30 cellular contexts compared by ENCODE assay signal in genomic region chr12:63298386-63298930, GRCh38.
"Had no signal": no experiment of that assay in that cellular context is flagged by ENCODE, and none has a peak within 500 bp of the region (broad histone marks: within the 10 kb centered on the region; RNA-seq: fewer than 3 reads in every experiment).

No MANE protein-coding gene starts in this region.

- H3K4me1 Mint-ChIP-seq: activated CD4-positive, alpha-beta memory T cell treated with anti-CD3 and anti-CD28 coated beads, Interleukin-2, amount 10 ng/mL, durations not matched to agents 7 days and 5 days; activated CD4-positive, alpha-beta T cell treated with anti-CD3 and anti-CD28 coated beads, Interleukin-2, amount 10 ng/mL, durations not matched to agents 24 days and 14 days; brain; naive B cell; stimulated activated memory B cell treated with anti-CD40 and anti-IgM and Interleukin-4, amounts not matched to agents 10 μg/mL and 1 μg/mL and 100 μg/mL, for 72 hours had no signal

- H3K4me3 ChIP-seq: ascending aorta, cardiac muscle cell, colonic mucosa, esophagus muscularis mucosa, pancreas, prostate gland, sigmoid colon, upper lobe of left lung, vagina had no signal

- H3K27me3 ChIP-seq: ascending aorta, cardiac muscle cell, colonic mucosa, esophagus muscularis mucosa, pancreas, sigmoid colon, upper lobe of left lung, vagina had no signal

- H3K4me3 Mint-ChIP-seq: activated CD4-positive, alpha-beta memory T cell treated with anti-CD3 and anti-CD28 coated beads, Interleukin-2, amount 10 ng/mL, durations not matched to agents 7 days and 5 days; activated CD4-positive, alpha-beta T cell treated with anti-CD3 and anti-CD28 coated beads, Interleukin-2, amount 10 ng/mL, durations not matched to agents 24 days and 14 days; activated naive CD8-positive, alpha-beta T cell treated with anti-CD3 and anti-CD28 coated beads for 36 hours; activated T-cell treated with anti-CD3 and anti-CD28 coated beads, Interleukin-2, amount 50 U/mL, for 4 hours; brain; mesothelial cell of epicardium; naive B cell; stimulated activated memory B cell treated with anti-CD40 and anti-IgM and Interleukin-4, amounts not matched to agents 10 μg/mL and 1 μg/mL and 100 μg/mL, for 72 hours; stimulated activated naive CD8-positive, alpha-beta T cell treated with anti-CD3 and anti-CD28 coated beads, Interleukin-15, amount 100 ng/mL, for 72 hours had no signal

- DNase-seq: activated CD4-positive, alpha-beta memory T cell treated with anti-CD3 and anti-CD28 coated beads, Interleukin-2, amount 10 ng/mL, durations not matched to agents 7 days and 5 days; activated CD4-positive, alpha-beta T cell treated with anti-CD3 and anti-CD28 coated beads, Interleukin-2, amount 10 ng/mL, durations not matched to agents 24 days and 14 days; activated CD4-positive, CD25-positive, alpha-beta regulatory T cell treated with anti-CD3 and anti-CD28 coated beads, Interleukin-2, amount 50 U/mL, for 72 hours; activated CD8-positive, alpha-beta memory T cell treated with anti-CD3 and anti-CD28 coated beads, Interleukin-2, amount 50 U/mL, for 48 hours; activated naive CD4-positive, alpha-beta T cell; activated naive CD8-positive, alpha-beta T cell treated with anti-CD3 and anti-CD28 coated beads for 36 hours; activated T-cell treated with anti-CD3 and anti-CD28 coated beads, Interleukin-2, amount 50 U/mL, for 4 hours; cerebellar nuclear complex; colonic mucosa; effector CD8-positive, alpha-beta T cell; left cardiac atrium; mammary epithelial cell; naive B cell; pancreas; sigmoid colon; small intestine; stimulated activated CD4-positive, alpha-beta T cell treated with anti-CD3 and anti-CD28 coated beads, Interleukin-4, amount 100 ng/mL, for 24 hours; stimulated activated naive CD8-positive, alpha-beta T cell treated with anti-CD3 and anti-CD28 coated beads, Interleukin-15, amount 100 ng/mL, for 72 hours; substantia nigra; T-helper 2 cell; upper lobe of left lung had no signal

- H3K36me3 Mint-ChIP-seq: activated naive CD8-positive, alpha-beta T cell treated with anti-CD3 and anti-CD28 coated beads for 36 hours; brain; mesothelial cell of epicardium; naive B cell; stimulated activated memory B cell treated with anti-CD40 and anti-IgM and Interleukin-4, amounts not matched to agents 10 μg/mL and 1 μg/mL and 100 μg/mL, for 72 hours had no signal

- ATAC-seq: activated T-cell treated with anti-CD3 and anti-CD28 coated beads, Interleukin-2, amount 50 U/mL, for 4 hours; left cardiac atrium; pancreas; stimulated activated memory B cell treated with anti-CD40 and anti-IgM and Interleukin-4, amounts not matched to agents 10 μg/mL and 1 μg/mL and 100 μg/mL, for 72 hours; stimulated activated naive CD8-positive, alpha-beta T cell treated with anti-CD3 and anti-CD28 coated beads, Interleukin-15, amount 100 ng/mL, for 72 hours had no signal

- H3K4me1 ChIP-seq: colonic mucosa, prostate gland, sigmoid colon, upper lobe of left lung, vagina had no signal

- H3K27me3 Mint-ChIP-seq: activated CD4-positive, alpha-beta memory T cell treated with anti-CD3 and anti-CD28 coated beads, Interleukin-2, amount 10 ng/mL, durations not matched to agents 7 days and 5 days; activated CD4-positive, alpha-beta T cell treated with anti-CD3 and anti-CD28 coated beads, Interleukin-2, amount 10 ng/mL, durations not matched to agents 24 days and 14 days; brain; naive B cell; stimulated activated memory B cell treated with anti-CD40 and anti-IgM and Interleukin-4, amounts not matched to agents 10 μg/mL and 1 μg/mL and 100 μg/mL, for 72 hours; stimulated activated naive CD8-positive, alpha-beta T cell treated with anti-CD3 and anti-CD28 coated beads, Interleukin-15, amount 100 ng/mL, for 72 hours had no signal

- H3K27ac Mint-ChIP-seq: activated CD4-positive, alpha-beta memory T cell treated with anti-CD3 and anti-CD28 coated beads, Interleukin-2, amount 10 ng/mL, durations not matched to agents 7 days and 5 days; activated CD4-positive, alpha-beta T cell treated with anti-CD3 and anti-CD28 coated beads, Interleukin-2, amount 10 ng/mL, durations not matched to agents 24 days and 14 days; activated naive CD8-positive, alpha-beta T cell treated with anti-CD3 and anti-CD28 coated beads for 36 hours; activated T-helper 2 cell treated with anti-CD3 and anti-CD28 coated beads, Interferon-gamma antibody, Interleukin-2, Interleukin-4, amounts not matched to agents 10 μg/mL and 5 μg/mL and 100 μg/mL, durations not matched to agents 14 hours and 24 hours and 36 hours; brain; mesothelial cell of epicardium; naive B cell; stimulated activated memory B cell treated with anti-CD40 and anti-IgM and Interleukin-4, amounts not matched to agents 10 μg/mL and 1 μg/mL and 100 μg/mL, for 72 hours; stimulated activated naive CD8-positive, alpha-beta T cell treated with anti-CD3 and anti-CD28 coated beads, Interleukin-15, amount 100 ng/mL, for 72 hours had no signal

- H3K9me3 ChIP-seq: ascending aorta, colonic mucosa, esophagus muscularis mucosa, pancreas, prostate gland, sigmoid colon, upper lobe of left lung, vagina had no signal

- H3K36me3 ChIP-seq: ascending aorta, cardiac muscle cell, colonic mucosa, esophagus muscularis mucosa, pancreas, prostate gland, sigmoid colon, upper lobe of left lung, vagina had no signal

- H3K27ac ChIP-seq: ascending aorta, cardiac muscle cell, colonic mucosa, esophagus muscularis mucosa, pancreas, prostate gland, sigmoid colon, upper lobe of left lung, vagina had no signal

- H3K9me3 Mint-ChIP-seq: activated CD4-positive, alpha-beta memory T cell treated with anti-CD3 and anti-CD28 coated beads, Interleukin-2, amount 10 ng/mL, durations not matched to agents 7 days and 5 days; activated CD4-positive, alpha-beta T cell treated with anti-CD3 and anti-CD28 coated beads, Interleukin-2, amount 10 ng/mL, durations not matched to agents 24 days and 14 days; activated naive CD8-positive, alpha-beta T cell treated with anti-CD3 and anti-CD28 coated beads for 36 hours; activated T-cell treated with anti-CD3 and anti-CD28 coated beads, Interleukin-2, amount 50 U/mL, for 4 hours; activated T-helper 2 cell treated with anti-CD3 and anti-CD28 coated beads, Interferon-gamma antibody, Interleukin-2, Interleukin-4, amounts not matched to agents 10 μg/mL and 5 μg/mL and 100 μg/mL, durations not matched to agents 14 hours and 24 hours and 36 hours; brain; mesothelial cell of epicardium; stimulated activated memory B cell treated with anti-CD40 and anti-IgM and Interleukin-4, amounts not matched to agents 10 μg/mL and 1 μg/mL and 100 μg/mL, for 72 hours; stimulated activated naive CD8-positive, alpha-beta T cell treated with anti-CD3 and anti-CD28 coated beads, Interleukin-15, amount 100 ng/mL, for 72 hours had no signal
